Comparison of ENCODE assay signal across 14 cellular contexts in genomic region chr7:123894753-123895152, GRCh38. TPM values are rescaled to one million over a fixed set of nuclear protein-coding genes. Genes with fewer than 3 reads are reported as not detected.
"Had no signal": no experiment of that assay in that cellular context is flagged by ENCODE, and none has a peak within 500 bp of the region (broad histone marks: within the 10 kb centered on the region; RNA-seq: fewer than 3 reads in every experiment).

No MANE protein-coding gene starts in this region.

RNA-seq across cellular contexts. Expression of gene SPAM1, which starts 30.3 kb away (rescaled TPM):
- total RNA-seq: stomach, subcutaneous adipose tissue, suprapubic skin, temporal lobe, thoracic aorta, thyroid gland, tibial nerve, transverse colon, upper lobe of left lung, upper lobe of right lung, ureter, urinary bladder, uterus, vagina had no signal
- polyA plus RNA-seq: stomach, urinary bladder had no signal

RNA-seq across cellular contexts. Expression of gene HYAL4, which starts 49.8 kb away (rescaled TPM):
- total RNA-seq: stomach, temporal lobe, thoracic aorta, tibial nerve, transverse colon, upper lobe of left lung, upper lobe of right lung, urinary bladder, uterus had no signal
- polyA plus RNA-seq: urinary bladder had no signal
